In genomic region chr1:209733409-209734192, GRCh38 we compare ENCODE assay signal across 8 cellular contexts. TPM values are rescaled to one million over a fixed set of nuclear protein-coding genes. Genes with fewer than 3 reads are reported as not detected.
DNase-seq lines count a peak whose midpoint lies in the region; ATAC-seq, FAIRE-seq and TF ChIP-seq lines count a peak whose summit lies in the region.
"Had no signal": no experiment of that assay in that cellular context is flagged by ENCODE, and none has a peak within 500 bp of the region (broad histone marks: within the 10 kb centered on the region; RNA-seq: fewer than 3 reads in every experiment).

No MANE protein-coding gene starts in this region.

- no peaks in the 10 kb centered on the region for H3K79me2 ChIP-seq in keratinocyte (ENCODE audit: control insufficient read depth, insufficient read depth, low read length)

- intact Hi-C loops in esophagus muscularis mucosa (cut with DNase I) = no loop called here

- no peaks in the 10 kb centered on the region for H4K20me1 ChIP-seq in keratinocyte (ENCODE audit: control insufficient read depth, extremely low read depth, insufficient read depth, low read length)

- no peak overlapping the region for H3K9ac ChIP-seq in keratinocyte (ENCODE audit: control insufficient read depth, extremely low read depth, insufficient read depth, low read length)

- H2AFZ ChIP-seq in keratinocyte (ENCODE audit: control insufficient read depth, low read length) = no peak overlapping the region

- H3K27me3 ChIP-seq in keratinocyte (ENCODE audit: control insufficient read depth, extremely low read depth, insufficient read depth, low read length) (no peaks in the 10 kb centered on the region), esophagus muscularis mucosa (no peaks in the 10 kb centered on the region)
- H3K27me3 ChIP-seq: tibial artery had no signal

- H3K36me3 ChIP-seq in keratinocyte (ENCODE audit: control insufficient read depth in 2 of 2, extremely low read depth in 1 of 2, insufficient read depth in 2 of 2, low read length in 2 of 2) = no peaks in the 10 kb centered on the region
- H3K36me3 ChIP-seq in esophagus muscularis mucosa = no peaks in the 10 kb centered on the region
- H3K36me3 ChIP-seq: tibial artery had no signal

- no peak for ATAC-seq in HG03097 (IDR thresholded peaks at IDR 0.05; ENCODE audit: low FRiP score, unreplicated experiment)

- WGBS in esophagus muscularis mucosa = 70% methylated on average over 3 of the region's 3 CpGs

- TF ChIP-seq POLR2A in esophagus muscularis mucosa (IDR thresholded peaks at IDR 0.05; ENCODE audit: low read depth) = no peak

- H3K4me1 ChIP-seq in keratinocyte (ENCODE audit: control insufficient read depth, extremely low read depth, insufficient read depth, low read length) (peaks cover 3% of the 10 kb centered on the region), esophagus muscularis mucosa (peaks cover 3 to 15% (median 11%) of the 10 kb centered on the region in 4 donors)
- H3K4me1 ChIP-seq: tibial artery had no signal

- no peaks in the 10 kb centered on the region for H3K9me1 ChIP-seq in keratinocyte (ENCODE audit: control insufficient read depth, extremely low read depth, insufficient read depth, low read length)

- peak; percentile 41 for FAIRE-seq in keratinocyte (lab: Jason Lieb, UNC)

- no peaks in the 10 kb centered on the region for H3K9me3 ChIP-seq in keratinocyte (ENCODE audit: control insufficient read depth, low read depth, low read length)
- H3K9me3 ChIP-seq in esophagus muscularis mucosa = no peaks in the 10 kb centered on the region
- H3K9me3 ChIP-seq: tibial artery had no signal

- no peak for TF ChIP-seq EP300 in esophagus muscularis mucosa (IDR thresholded peaks at IDR 0.05)

- no peak overlapping the region for H3K4me3 ChIP-seq in keratinocyte (ENCODE audit: control insufficient read depth in 2 of 3, extremely low read depth in 1 of 3, insufficient read depth in 2 of 3, low read depth in 1 of 3, low read length in 3 of 3)
- H3K4me3 ChIP-seq in esophagus muscularis mucosa = no peak overlapping the region
- H3K4me3 ChIP-seq: tibial artery had no signal

- H3K4me2 ChIP-seq in keratinocyte (ENCODE audit: control insufficient read depth, extremely low read depth, insufficient read depth, low read depth, low read length) = peak overlapping the region; percentile 17

- dilution Hi-C loops in keratinocyte (cut with MboI; ENCODE audit: extremely low pct_ligation_motif_present, low sequenced_read_pairs) = no loop called here

- TF ChIP-seq CTCF in keratinocyte (optimal IDR thresholded peaks at IDR 0.05 in 1 of 3, IDR thresholded peaks at IDR 0.05 in 1 of 3, conservative IDR thresholded peaks at IDR 0.05 in 1 of 3; ENCODE audit: extremely low read depth in 1 of 3, insufficient read depth in 2 of 3, low read length in 3 of 3) (no peak), esophagus muscularis mucosa (IDR thresholded peaks at IDR 0.05) (no peak)

- DNase-seq in CD1c-positive myeloid dendritic cell (ENCODE audit: extremely low spot score) (peak; percentile 89), RKO (ENCODE audit: low spot score) (peak; percentile 11), keratinocyte (ENCODE audit: low read depth, low spot score) (no peak), esophagus muscularis mucosa (ENCODE audit: extremely low spot score) (no peak)
- no peak for DNase-seq in stimulated activated naive CD4-positive, alpha-beta T cell treated with Interleukin-2 at 50 U/mL for 16 hours (lab: John Stamatoyannopoulos, UW)
- DNase-seq: NCI-H510A treated with DMSO at 0.1 percent for 48 hours, tibial artery had no signal

- no peak overlapping the region for H3K27ac ChIP-seq in keratinocyte (ENCODE audit: control insufficient read depth, insufficient read depth, low read length)
- H3K27ac ChIP-seq in esophagus muscularis mucosa (replicated peaks in 1 of 4) = peak overlapping the region in 2 of 4 donors; percentile 17 to 42
- H3K27ac ChIP-seq: tibial artery had no signal

RNA-seq across cellular contexts. Expression of gene TRAF3IP3, which starts 22.3 kb away (rescaled TPM):
- 0.08 to 0.16 TPM in 2 of 3 replicates, not detected in the other for polyA plus RNA-seq in keratinocyte
- not detected for polyA plus RNA-seq in keratinocyte (2011; ENCODE audit: low read depth)
- polyA plus RNA-seq in keratinocyte (2011; cell fraction: cytosol; rRNA removed) = not detected in 2 replicates
- polyA plus RNA-seq in keratinocyte (2011; cell fraction: nucleus; rRNA removed) = 0.05 and 0.10 TPM in 2 replicates
- 3.2 and 4.7 TPM in 2 replicates for polyA plus RNA-seq in keratinocyte (2012; ENCODE audit: low replicate concordance)
- 0.19 TPM in 1 of 3 replicates, not detected in the others for polyA minus RNA-seq in keratinocyte
- polyA minus RNA-seq in keratinocyte (2011; cell fraction: cytosol; rRNA and poly(A)+ RNA removed) = not detected
- 2.0 and 2.9 TPM in 2 replicates for polyA minus RNA-seq in keratinocyte (2011; cell fraction: nucleus; rRNA and poly(A)+ RNA removed)
- total RNA-seq in esophagus muscularis mucosa = 1 to 10 TPM; 1.0 to 4.3 (median 2.8) TPM

RNA-seq across cellular contexts. Expression of gene HSD11B1, which starts 29.0 kb away (rescaled TPM):
- polyA plus RNA-seq in keratinocyte = 2.7 to 7.4 TPM (median 3.4 TPM) in 3 replicates
- polyA plus RNA-seq in keratinocyte (2011; ENCODE audit: low read depth) = 1.0 TPM
- polyA plus RNA-seq in keratinocyte (2011; cell fraction: cytosol; rRNA removed) = 1.3 and 1.9 TPM in 2 replicates
- polyA plus RNA-seq in keratinocyte (2011; cell fraction: nucleus; rRNA removed) = 3.9 and 4.0 TPM in 2 replicates
- 1.4 and 5.4 TPM in 2 replicates for polyA plus RNA-seq in keratinocyte (2012; ENCODE audit: low replicate concordance)
- polyA minus RNA-seq in keratinocyte = 0.22 to 1.7 TPM in 2 of 3 replicates, not detected in the other
- polyA minus RNA-seq in keratinocyte (2011; cell fraction: cytosol; rRNA and poly(A)+ RNA removed) = not detected
- polyA minus RNA-seq in keratinocyte (2011; cell fraction: nucleus; rRNA and poly(A)+ RNA removed) = 0.84 and 3.9 TPM in 2 replicates
- total RNA-seq in esophagus muscularis mucosa = 10 to 100 TPM in 1 of 4 donors, 1 to 10 TPM in 3; 5.0 to 17.2 (median 6.2) TPM

RNA-seq across cellular contexts. Expression of gene C1orf74, which starts 50.8 kb away (rescaled TPM):
- 48.0 to 65.6 TPM (median 58.1 TPM) in 3 replicates for polyA plus RNA-seq in keratinocyte
- 13.4 TPM for polyA plus RNA-seq in keratinocyte (2011; ENCODE audit: low read depth)
- 37.2 and 60.6 TPM in 2 replicates for polyA plus RNA-seq in keratinocyte (2011; cell fraction: cytosol; rRNA removed)
- 172 and 177 TPM in 2 replicates for polyA plus RNA-seq in keratinocyte (2011; cell fraction: nucleus; rRNA removed)
- polyA plus RNA-seq in keratinocyte (2012; ENCODE audit: low replicate concordance) = 29.2 and 42.2 TPM in 2 replicates
- 43.4 to 157 TPM (median 123 TPM) in 3 replicates for polyA minus RNA-seq in keratinocyte
- 35.1 TPM for polyA minus RNA-seq in keratinocyte (2011; cell fraction: cytosol; rRNA and poly(A)+ RNA removed)
- polyA minus RNA-seq in keratinocyte (2011; cell fraction: nucleus; rRNA and poly(A)+ RNA removed) = 215 and 523 TPM in 2 replicates
- 1 to 10 TPM in 2 of 4 donors, under 1 TPM in 2; 0.42 to 1.6 (median 0.86) TPM for total RNA-seq in esophagus muscularis mucosa

RNA-seq across cellular contexts. Expression of gene G0S2, which starts 58.4 kb away (rescaled TPM):
- 31.1 to 60.5 TPM (median 46.2 TPM) in 3 replicates for polyA plus RNA-seq in keratinocyte
- polyA plus RNA-seq in keratinocyte (2011; ENCODE audit: low read depth) = 2.0 TPM
- 45.2 and 67.2 TPM in 2 replicates for polyA plus RNA-seq in keratinocyte (2011; cell fraction: cytosol; rRNA removed)
- 31.3 and 33.3 TPM in 2 replicates for polyA plus RNA-seq in keratinocyte (2011; cell fraction: nucleus; rRNA removed)
- polyA plus RNA-seq in keratinocyte (2012; ENCODE audit: low replicate concordance) = 3.9 and 107 TPM in 2 replicates
- 10.4 to 24.7 TPM (median 10.7 TPM) in 3 replicates for polyA minus RNA-seq in keratinocyte
- 65.2 TPM for polyA minus RNA-seq in keratinocyte (2011; cell fraction: cytosol; rRNA and poly(A)+ RNA removed)
- polyA minus RNA-seq in keratinocyte (2011; cell fraction: nucleus; rRNA and poly(A)+ RNA removed) = 10.7 and 14.3 TPM in 2 replicates
- total RNA-seq in esophagus muscularis mucosa = 10 to 100 TPM in 2 of 4 donors, 1 to 10 TPM in 2; 4.9 to 28.5 (median 17.4) TPM

Comparison
In these comparisons a context has a peak if more than half of its experiments do, and no peak if none do; other contexts are left out.
1. DNase-seq: peak in CD1c-positive myeloid dendritic cell (single experiment) and RKO (single experiment); none in keratinocyte (single experiment), stimulated activated naive CD4-positive, alpha-beta T cell treated with Interleukin-2 at 50 U/mL for 16 hours (single experiment) and esophagus muscularis mucosa (single experiment).